Comparison of ENCODE assay signal across 8 cellular contexts in genomic region chr14:81269100-81269978, GRCh38. TPM values are rescaled to one million over a fixed set of nuclear protein-coding genes. Genes with fewer than 3 reads are reported as not detected.
A peak's percentile ranks its signal among the peaks of the same experiment; 100 is the strongest.
DNase-seq lines count a peak whose midpoint lies in the region; ATAC-seq and TF ChIP-seq lines count a peak whose summit lies in the region.

No MANE protein-coding gene starts in this region.

- ATAC-seq in HG03342 (IDR thresholded peaks at IDR 0.05; ENCODE audit: unreplicated experiment) (peak; percentile 77), Right ventricle myocardium superior (ENCODE audit: poor library complexity) (peak; percentile 78)

- no peak overlapping the region for H3K4me3 ChIP-seq in WI38 (ENCODE audit: low read depth, low read length)

- intact Hi-C loops in Right ventricle myocardium superior (cut with DNase I), result loop anchor here (5.0 kb wide), 1 partner anchor 183 kb away; no protein-coding TSS in a partner anchor

- TF ChIP-seq CTCF in WI38 (IDR thresholded peaks at IDR 0.05; ENCODE audit: low read depth, low read length), result peak; percentile 64

- peak; percentile 82 for DNase-seq in DMS 273 (lab: John Stamatoyannopoulos, UW; ENCODE audit: unreplicated experiment)
- DNase-seq in GM19238 (ENCODE audit: insufficient read length, low spot score), result peak; percentile 29
- peak; percentile 83 for DNase-seq in NCI-H2171 treated with DMSO at 0.1 percent for 48 hours (lab: John Stamatoyannopoulos, UW)
- no peak for DNase-seq in Right ventricle myocardium superior
- peak; percentile 13 for DNase-seq in pulmonary artery endothelial cell (ENCODE audit: low read depth, low spot score)
- DNase-seq in activated CD8-positive, alpha-beta memory T cell treated with anti-CD3 and anti-CD28 coated beads, Interleukin-2, amount 50 U/mL, for 48 hours, result no peak

RNA-seq across cellular contexts. Expression of gene GTF2A1, which starts 48.6 kb away (rescaled TPM):
- total RNA-seq in Right ventricle myocardium superior (17.1 TPM), pulmonary artery endothelial cell (40.4 and 48.7 TPM in 2 replicates)

Comparison
In these comparisons a context has a peak if more than half of its experiments do, and no peak if none do; other contexts are left out.
1. DNase-seq: peak in DMS 273 (single experiment), GM19238 (single experiment), NCI-H2171 treated with DMSO at 0.1 percent for 48 hours (single experiment) and pulmonary artery endothelial cell (single experiment); none in Right ventricle myocardium superior (single experiment) and activated CD8-positive, alpha-beta memory T cell treated with anti-CD3 and anti-CD28 coated beads, Interleukin-2, amount 50 U/mL, for 48 hours (single experiment).